Comparison of ENCODE assay signal across 1 cellular context in the genomic region with DNA sequence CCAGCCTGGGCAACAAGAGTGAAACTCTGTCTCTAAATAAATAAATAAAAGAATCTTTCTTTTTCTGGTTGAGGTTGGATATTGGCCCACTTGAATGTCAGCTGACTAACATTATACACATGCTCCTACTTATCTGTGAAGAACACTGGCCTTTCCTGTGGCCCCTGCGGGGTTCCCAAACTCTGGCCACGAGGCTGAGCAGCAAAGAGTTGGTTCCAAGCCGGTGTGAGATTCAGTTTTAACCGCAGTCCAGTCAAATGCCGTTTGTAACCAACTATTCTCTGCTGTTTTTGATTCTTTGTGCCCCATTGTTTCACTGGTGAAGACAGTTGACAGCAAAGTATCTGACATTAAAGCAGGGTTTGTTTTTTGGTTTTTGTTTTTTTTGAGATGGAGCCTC.
TF ChIP-seq lines count a peak whose summit lies in the region.

No MANE protein-coding gene starts in this region.

TF ChIP-seq in GM23338, 12 proteins besides CTCF, POLR2A, EP300 and RAD21 (continued from another document):
- TF ChIP-seq, protein P1, sequence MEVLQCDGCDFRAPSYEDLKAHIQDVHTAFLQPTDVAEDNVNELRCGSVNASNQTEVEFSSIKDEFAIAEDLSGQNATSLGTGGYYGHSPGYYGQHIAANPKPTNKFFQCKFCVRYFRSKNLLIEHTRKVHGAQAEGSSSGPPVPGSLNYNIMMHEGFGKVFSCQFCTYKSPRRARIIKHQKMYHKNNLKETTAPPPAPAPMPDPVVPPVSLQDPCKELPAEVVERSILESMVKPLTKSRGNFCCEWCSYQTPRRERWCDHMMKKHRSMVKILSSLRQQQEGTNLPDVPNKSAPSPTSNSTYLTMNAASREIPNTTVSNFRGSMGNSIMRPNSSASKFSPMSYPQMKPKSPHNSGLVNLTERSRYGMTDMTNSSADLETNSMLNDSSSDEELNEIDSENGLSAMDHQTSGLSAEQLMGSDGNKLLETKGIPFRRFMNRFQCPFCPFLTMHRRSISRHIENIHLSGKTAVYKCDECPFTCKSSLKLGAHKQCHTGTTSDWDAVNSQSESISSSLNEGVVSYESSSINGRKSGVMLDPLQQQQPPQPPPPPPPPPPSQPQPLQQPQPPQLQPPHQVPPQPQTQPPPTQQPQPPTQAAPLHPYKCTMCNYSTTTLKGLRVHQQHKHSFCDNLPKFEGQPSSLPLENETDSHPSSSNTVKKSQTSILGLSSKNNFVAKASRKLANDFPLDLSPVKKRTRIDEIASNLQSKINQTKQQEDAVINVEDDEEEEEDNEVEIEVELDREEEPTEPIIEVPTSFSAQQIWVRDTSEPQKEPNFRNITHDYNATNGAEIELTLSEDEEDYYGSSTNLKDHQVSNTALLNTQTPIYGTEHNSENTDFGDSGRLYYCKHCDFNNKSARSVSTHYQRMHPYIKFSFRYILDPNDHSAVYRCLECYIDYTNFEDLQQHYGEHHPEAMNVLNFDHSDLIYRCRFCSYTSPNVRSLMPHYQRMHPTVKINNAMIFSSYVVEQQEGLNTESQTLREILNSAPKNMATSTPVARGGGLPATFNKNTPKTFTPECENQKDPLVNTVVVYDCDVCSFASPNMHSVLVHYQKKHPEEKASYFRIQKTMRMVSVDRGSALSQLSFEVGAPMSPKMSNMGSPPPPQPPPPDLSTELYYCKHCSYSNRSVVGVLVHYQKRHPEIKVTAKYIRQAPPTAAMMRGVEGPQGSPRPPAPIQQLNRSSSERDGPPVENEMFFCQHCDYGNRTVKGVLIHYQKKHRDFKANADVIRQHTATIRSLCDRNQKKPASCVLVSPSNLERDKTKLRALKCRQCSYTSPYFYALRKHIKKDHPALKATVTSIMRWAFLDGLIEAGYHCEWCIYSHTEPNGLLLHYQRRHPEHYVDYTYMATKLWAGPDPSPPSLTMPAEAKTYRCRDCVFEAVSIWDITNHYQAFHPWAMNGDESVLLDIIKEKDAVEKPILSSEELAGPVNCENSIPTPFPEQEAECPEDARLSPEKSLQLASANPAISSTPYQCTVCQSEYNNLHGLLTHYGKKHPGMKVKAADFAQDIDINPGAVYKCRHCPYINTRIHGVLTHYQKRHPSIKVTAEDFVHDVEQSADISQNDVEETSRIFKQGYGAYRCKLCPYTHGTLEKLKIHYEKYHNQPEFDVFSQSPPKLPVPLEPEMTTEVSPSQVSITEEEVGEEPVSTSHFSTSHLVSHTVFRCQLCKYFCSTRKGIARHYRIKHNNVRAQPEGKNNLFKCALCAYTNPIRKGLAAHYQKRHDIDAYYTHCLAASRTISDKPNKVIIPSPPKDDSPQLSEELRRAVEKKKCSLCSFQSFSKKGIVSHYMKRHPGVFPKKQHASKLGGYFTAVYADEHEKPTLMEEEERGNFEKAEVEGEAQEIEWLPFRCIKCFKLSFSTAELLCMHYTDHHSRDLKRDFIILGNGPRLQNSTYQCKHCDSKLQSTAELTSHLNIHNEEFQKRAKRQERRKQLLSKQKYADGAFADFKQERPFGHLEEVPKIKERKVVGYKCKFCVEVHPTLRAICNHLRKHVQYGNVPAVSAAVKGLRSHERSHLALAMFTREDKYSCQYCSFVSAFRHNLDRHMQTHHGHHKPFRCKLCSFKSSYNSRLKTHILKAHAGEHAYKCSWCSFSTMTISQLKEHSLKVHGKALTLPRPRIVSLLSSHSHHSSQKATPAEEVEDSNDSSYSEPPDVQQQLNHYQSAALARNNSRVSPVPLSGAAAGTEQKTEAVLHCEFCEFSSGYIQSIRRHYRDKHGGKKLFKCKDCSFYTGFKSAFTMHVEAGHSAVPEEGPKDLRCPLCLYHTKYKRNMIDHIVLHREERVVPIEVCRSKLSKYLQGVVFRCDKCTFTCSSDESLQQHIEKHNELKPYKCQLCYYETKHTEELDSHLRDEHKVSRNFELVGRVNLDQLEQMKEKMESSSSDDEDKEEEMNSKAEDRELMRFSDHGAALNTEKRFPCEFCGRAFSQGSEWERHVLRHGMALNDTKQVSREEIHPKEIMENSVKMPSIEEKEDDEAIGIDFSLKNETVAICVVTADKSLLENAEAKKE (CRISPR knock-in tag; IDR thresholded peaks at IDR 0.05) = no peak
- TF ChIP-seq EZH2 (IDR thresholded peaks at IDR 0.05; ENCODE audit: low read depth, unreplicated experiment) (no peak), ZNF114 (CRISPR knock-in tag; IDR thresholded peaks at IDR 0.05) (no peak), STAT1 (IDR thresholded peaks at IDR 0.05; ENCODE audit: unreplicated experiment) (no peak), EZH2phosphoT487 (IDR thresholded peaks at IDR 0.05; ENCODE audit: unreplicated experiment) (no peak), POLR2AphosphoS5 (IDR thresholded peaks at IDR 0.05; ENCODE audit: low read depth) (no peak), ZNF331 (CRISPR knock-in tag; IDR thresholded peaks at IDR 0.05; ENCODE audit: low read depth) (no peak), JUNB (IDR thresholded peaks at IDR 0.05; ENCODE audit: unreplicated experiment) (no peak)
- TF ChIP-seq, protein P2, sequence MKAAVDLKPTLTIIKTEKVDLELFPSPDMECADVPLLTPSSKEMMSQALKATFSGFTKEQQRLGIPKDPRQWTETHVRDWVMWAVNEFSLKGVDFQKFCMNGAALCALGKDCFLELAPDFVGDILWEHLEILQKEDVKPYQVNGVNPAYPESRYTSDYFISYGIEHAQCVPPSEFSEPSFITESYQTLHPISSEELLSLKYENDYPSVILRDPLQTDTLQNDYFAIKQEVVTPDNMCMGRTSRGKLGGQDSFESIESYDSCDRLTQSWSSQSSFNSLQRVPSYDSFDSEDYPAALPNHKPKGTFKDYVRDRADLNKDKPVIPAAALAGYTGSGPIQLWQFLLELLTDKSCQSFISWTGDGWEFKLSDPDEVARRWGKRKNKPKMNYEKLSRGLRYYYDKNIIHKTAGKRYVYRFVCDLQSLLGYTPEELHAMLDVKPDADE (IDR thresholded peaks at IDR 0.05) = no peak
- TF ChIP-seq, protein P3, sequence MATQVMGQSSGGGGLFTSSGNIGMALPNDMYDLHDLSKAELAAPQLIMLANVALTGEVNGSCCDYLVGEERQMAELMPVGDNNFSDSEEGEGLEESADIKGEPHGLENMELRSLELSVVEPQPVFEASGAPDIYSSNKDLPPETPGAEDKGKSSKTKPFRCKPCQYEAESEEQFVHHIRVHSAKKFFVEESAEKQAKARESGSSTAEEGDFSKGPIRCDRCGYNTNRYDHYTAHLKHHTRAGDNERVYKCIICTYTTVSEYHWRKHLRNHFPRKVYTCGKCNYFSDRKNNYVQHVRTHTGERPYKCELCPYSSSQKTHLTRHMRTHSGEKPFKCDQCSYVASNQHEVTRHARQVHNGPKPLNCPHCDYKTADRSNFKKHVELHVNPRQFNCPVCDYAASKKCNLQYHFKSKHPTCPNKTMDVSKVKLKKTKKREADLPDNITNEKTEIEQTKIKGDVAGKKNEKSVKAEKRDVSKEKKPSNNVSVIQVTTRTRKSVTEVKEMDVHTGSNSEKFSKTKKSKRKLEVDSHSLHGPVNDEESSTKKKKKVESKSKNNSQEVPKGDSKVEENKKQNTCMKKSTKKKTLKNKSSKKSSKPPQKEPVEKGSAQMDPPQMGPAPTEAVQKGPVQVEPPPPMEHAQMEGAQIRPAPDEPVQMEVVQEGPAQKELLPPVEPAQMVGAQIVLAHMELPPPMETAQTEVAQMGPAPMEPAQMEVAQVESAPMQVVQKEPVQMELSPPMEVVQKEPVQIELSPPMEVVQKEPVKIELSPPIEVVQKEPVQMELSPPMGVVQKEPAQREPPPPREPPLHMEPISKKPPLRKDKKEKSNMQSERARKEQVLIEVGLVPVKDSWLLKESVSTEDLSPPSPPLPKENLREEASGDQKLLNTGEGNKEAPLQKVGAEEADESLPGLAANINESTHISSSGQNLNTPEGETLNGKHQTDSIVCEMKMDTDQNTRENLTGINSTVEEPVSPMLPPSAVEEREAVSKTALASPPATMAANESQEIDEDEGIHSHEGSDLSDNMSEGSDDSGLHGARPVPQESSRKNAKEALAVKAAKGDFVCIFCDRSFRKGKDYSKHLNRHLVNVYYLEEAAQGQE (IDR thresholded peaks at IDR 0.05; ENCODE audit: unreplicated experiment) = no peak
